1 cellular context compared by ENCODE assay signal in genomic region chr14:55388160-55388559, GRCh38.
TF ChIP-seq lines count a peak whose summit lies in the region.

No MANE protein-coding gene starts in this region.

TF ChIP-seq in K562, 482 proteins besides CTCF, POLR2A, EP300 and RAD21 (continued from another document):
- TF ChIP-seq PATZ1 (CRISPR knock-in tag; IDR thresholded peaks at IDR 0.05; ENCODE audit: borderline replicate concordance) (no peak), ZSCAN29 (IDR thresholded peaks at IDR 0.05) (no peak), MXI1 (IDR thresholded peaks at IDR 0.05; ENCODE audit: low read depth, low read length) (no peak), CBX2 (IDR thresholded peaks at IDR 0.05; ENCODE audit: insufficient read depth, low read length, poor library complexity, severe bottlenecking) (no peak), ILF3 (IDR thresholded peaks at IDR 0.05; ENCODE audit: borderline replicate concordance) (no peak), KDM1A (IDR thresholded peaks at IDR 0.05) (peak; percentile 16 to 43; a peak in 1 of 4 replicates), CEBPB (tag; IDR thresholded peaks at IDR 0.05) (no peak), ZNF384 (IDR thresholded peaks at IDR 0.05; ENCODE audit: low read depth, low read length) (no peak), ZNF699 (CRISPR knock-in tag; IDR thresholded peaks at IDR 0.05; ENCODE audit: insufficient replicate concordance) (no peak), ZNF766 (CRISPR knock-in tag; conservative IDR thresholded peaks at IDR 0.05) (no peak), ZNF354B (CRISPR knock-in tag; IDR thresholded peaks at IDR 0.05) (no peak), FOSL1 (tag; conservative IDR thresholded peaks at IDR 0.05) (peak; percentile 74), HSF4 (CRISPR knock-in tag; IDR thresholded peaks at IDR 0.05; ENCODE audit: borderline replicate concordance) (no peak), NCOR1 (IDR thresholded peaks at IDR 0.05) (peak; percentile 32; the same call in 1 of the 2 replicates), JUN (IDR thresholded peaks at IDR 0.05; ENCODE audit: borderline replicate concordance, low read depth, low read length) (no peak), JUN (CRISPR knock-in tag; IDR thresholded peaks at IDR 0.05; ENCODE audit: borderline replicate concordance) (no peak), ZNF740 (CRISPR knock-in tag; IDR thresholded peaks at IDR 0.05) (no peak), ZNF740 (tag; IDR thresholded peaks at IDR 0.05) (no peak), CBFA2T2 (conservative IDR thresholded peaks at IDR 0.05) (peak; percentile 58), KLF16 (IDR thresholded peaks at IDR 0.05) (no peak), KAT8 (IDR thresholded peaks at IDR 0.05; ENCODE audit: low read depth) (no peak), MCM2 (IDR thresholded peaks at IDR 0.05; ENCODE audit: low read depth) (no peak), HES1 (IDR thresholded peaks at IDR 0.05; ENCODE audit: low read depth) (no peak), ZNF695 (CRISPR knock-in tag; IDR thresholded peaks at IDR 0.05) (no peak), NR0B1 (IDR thresholded peaks at IDR 0.05; ENCODE audit: partially characterized antibody) (no peak), TRIM24 (IDR thresholded peaks at IDR 0.05) (no peak), NONO (IDR thresholded peaks at IDR 0.05; ENCODE audit: low read depth in 2 of 2, low read length in 1 of 2) (no peak), ZNF282 (CRISPR knock-in tag; IDR thresholded peaks at IDR 0.05) (no peak), ZBTB49 (CRISPR knock-in tag; IDR thresholded peaks at IDR 0.05; ENCODE audit: borderline replicate concordance) (no peak), SMAD1 (IDR thresholded peaks at IDR 0.05; ENCODE audit: low read depth, low read length, partially characterized antibody) (no peak), E2F4 (CRISPR knock-in tag; IDR thresholded peaks at IDR 0.05; ENCODE audit: low read depth) (no peak), ZFP91 (CRISPR knock-in tag; IDR thresholded peaks at IDR 0.05) (no peak), MEIS2 (IDR thresholded peaks at IDR 0.05; ENCODE audit: partially characterized antibody) (peak; percentile 4), PYGO2 (tag; IDR thresholded peaks at IDR 0.05) (no peak), JUND (IDR thresholded peaks at IDR 0.05; ENCODE audit: borderline replicate concordance, low read depth, low read length) (0 out of 2 replicates have a peak, but pooled peaks have one; percentile 24), JUND (tag; IDR thresholded peaks at IDR 0.05; ENCODE audit: borderline replicate concordance, low read depth, low read length) (no peak), HDAC1 (IDR thresholded peaks at IDR 0.05) (no peak), NFE2 (IDR thresholded peaks at IDR 0.05; ENCODE audit: low read depth) (no peak), ARID1B (IDR thresholded peaks at IDR 0.05) (peak; percentile 50; the same call in 1 of the 2 replicates), CBFA2T3 (IDR thresholded peaks at IDR 0.05) (peak; percentile 74), TEAD4 (IDR thresholded peaks at IDR 0.05; ENCODE audit: low read length) (peak; percentile 25; the same call in 1 of the 2 replicates), TEAD4 (CRISPR knock-in tag; IDR thresholded peaks at IDR 0.05; ENCODE audit: borderline replicate concordance) (no peak), BRF1 (IDR thresholded peaks at IDR 0.05; ENCODE audit: borderline replicate concordance, extremely low read depth, insufficient read length) (no peak), RBM14 (IDR thresholded peaks at IDR 0.05; ENCODE audit: borderline replicate concordance, insufficient read depth, low read depth, low read length) (no peak), ZNF444 (CRISPR knock-in tag; IDR thresholded peaks at IDR 0.05) (no peak), CHCHD3 (CRISPR knock-in tag; IDR thresholded peaks at IDR 0.05) (no peak), HMG20A (CRISPR knock-in tag; conservative IDR thresholded peaks at IDR 0.05) (no peak), ZNF551 (CRISPR knock-in tag; IDR thresholded peaks at IDR 0.05) (no peak), HOMEZ (CRISPR knock-in tag; IDR thresholded peaks at IDR 0.05) (no peak), CLOCK (CRISPR knock-in tag; IDR thresholded peaks at IDR 0.05; ENCODE audit: borderline replicate concordance) (no peak), TCF15 (CRISPR knock-in tag; IDR thresholded peaks at IDR 0.05) (no peak), HDAC6 (IDR thresholded peaks at IDR 0.05; ENCODE audit: low read depth, low read length) (no peak), POU5F1 (IDR thresholded peaks at IDR 0.05; ENCODE audit: borderline replicate concordance, low read depth, low read length, partially characterized antibody) (no peak)
